In genomic region chr12:52041695-52042123, GRCh38 we compare ENCODE assay signal across 8 cellular contexts. TPM values are rescaled to one million over a fixed set of nuclear protein-coding genes. Genes with fewer than 3 reads are reported as not detected.
A peak's percentile ranks its signal among the peaks of the same experiment; 100 is the strongest.
DNase-seq lines count a peak whose midpoint lies in the region; ATAC-seq, FAIRE-seq and TF ChIP-seq lines count a peak whose summit lies in the region.

No MANE protein-coding gene starts in this region.

- H3K4me3 Mint-ChIP-seq in activated CD4-positive, alpha-beta memory T cell treated with anti-CD3 and anti-CD28 coated beads for 36 hours, result peak overlapping the region; percentile 25

- no peaks in the 10 kb centered on the region for H3K27me3 ChIP-seq in small intestine (ENCODE audit: control insufficient read depth in 2 of 2, insufficient read depth in 2 of 2, low read length in 2 of 2)

- H3K4me3 ChIP-seq in fibroblast of villous mesenchyme (ENCODE audit: low read depth, low read length), result no peak overlapping the region
- H3K4me3 ChIP-seq in small intestine (ENCODE audit: low read depth in 1 of 2, low read length in 2 of 2), result no peak overlapping the region

- no peaks in the 10 kb centered on the region for H3K9me3 Mint-ChIP-seq in activated CD4-positive, alpha-beta memory T cell treated with anti-CD3 and anti-CD28 coated beads for 36 hours

- DNase-seq in NCI-H2107 treated with DMSO at 0.1 percent for 48 hours (lab: John Stamatoyannopoulos, UW; ENCODE audit: unreplicated experiment) (peak; percentile 73), NCI-H2107 (lab: John Stamatoyannopoulos, UW) (no peak), fibroblast of villous mesenchyme (ENCODE audit: low read depth) (peak; percentile 41), small intestine (no peak), retina (no peak)
- DNase-seq in activated CD4-positive, alpha-beta memory T cell treated with anti-CD3 and anti-CD28 coated beads for 36 hours, result peak; percentile 57
- peak; percentile 67 for DNase-seq in stimulated activated naive CD8-positive, alpha-beta T cell treated with anti-CD3 and anti-CD28 coated beads, Interleukin-15, Interleukin-2, amounts not matched to agents 100 U/mL and 50 U/mL, for 24 hours

- no peaks in the 10 kb centered on the region for H3K9me3 ChIP-seq in small intestine (ENCODE audit: control insufficient read depth, low read depth)

- 51 to 60% (median 53%) methylated on average over 6 of the region's 6 CpGs for WGBS in small intestine, 3 donors

- peak overlapping the region in 1 of 2 donors; percentile 13 for H3K27ac ChIP-seq in small intestine (ENCODE audit: low read depth in 1 of 2, low read length in 1 of 2)

- CTCF ChIA-PET in activated CD4-positive, alpha-beta memory T cell treated with anti-CD3 and anti-CD28 coated beads for 36 hours (lab: Charles Lee), result interaction anchor here (0.9 to 15.8 kb wide), 4 partner anchors 15 to 81 kb away, joined by 4 to 261 read pairs (median 5); partner anchors contain the start of gene ATG101

- no peak for TF ChIP-seq CTCF in fibroblast of villous mesenchyme (IDR thresholded peaks at IDR 0.05; ENCODE audit: insufficient read depth, low read depth, low read length)

- no peaks in the 10 kb centered on the region for H3K36me3 ChIP-seq in small intestine (ENCODE audit: control insufficient read depth in 2 of 2, insufficient read depth in 2 of 2, low read length in 2 of 2)

- ATAC-seq in stimulated activated naive CD8-positive, alpha-beta T cell treated with anti-CD3 and anti-CD28 coated beads, Interleukin-15, Interleukin-2, amounts not matched to agents 100 U/mL and 50 U/mL, for 24 hours, result peak; percentile 47
- ATAC-seq in HG02870 (IDR thresholded peaks at IDR 0.05; ENCODE audit: unreplicated experiment), result no peak

- FAIRE-seq in small intestine (lab: Jason Lieb, UNC), result no peak

- H3K27me3 Mint-ChIP-seq in activated CD4-positive, alpha-beta memory T cell treated with anti-CD3 and anti-CD28 coated beads for 36 hours, result no peaks in the 10 kb centered on the region

- H3K4me1 Mint-ChIP-seq in activated CD4-positive, alpha-beta memory T cell treated with anti-CD3 and anti-CD28 coated beads for 36 hours (ENCODE audit: low read depth), result peaks cover 34% of the 10 kb centered on the region

- H3K36me3 Mint-ChIP-seq in activated CD4-positive, alpha-beta memory T cell treated with anti-CD3 and anti-CD28 coated beads for 36 hours, result peaks cover 1% of the 10 kb centered on the region

- POLR2A ChIA-PET in activated CD4-positive, alpha-beta memory T cell treated with anti-CD3 and anti-CD28 coated beads for 36 hours (lab: Charles Lee), result interaction anchor here (1.7 kb wide), 1 partner anchor 9 kb away, joined by 4 read pairs; the partner anchor contains the start of gene NR4A1

- peaks cover 2 to 12% of the 10 kb centered on the region in 2 donors for H3K4me1 ChIP-seq in small intestine (ENCODE audit: control insufficient read depth in 2 of 2, insufficient read depth in 1 of 2, low read depth in 1 of 2, low read length in 1 of 2)

- H3K27ac Mint-ChIP-seq in activated CD4-positive, alpha-beta memory T cell treated with anti-CD3 and anti-CD28 coated beads for 36 hours, result no peak overlapping the region

- intact Hi-C loops in activated CD4-positive, alpha-beta memory T cell treated with anti-CD3 and anti-CD28 coated beads for 36 hours (cut with micrococcal nuclease), result no loop called here

RNA-seq across cellular contexts. Expression of gene NR4A1, which starts 9.5 kb away (rescaled TPM):
- 10 to 100 TPM; 64.2 to 68.2 TPM for total RNA-seq in activated CD4-positive, alpha-beta memory T cell treated with anti-CD3 and anti-CD28 coated beads for 36 hours
- total RNA-seq in fibroblast of villous mesenchyme, result 2.2 and 2.9 TPM in 2 replicates
- 100 to 1,000 TPM in 1 of 3 donors, 10 to 100 TPM in 1, 1 to 10 TPM in 1; 6.7 to 100 (median 15.1) TPM for polyA plus RNA-seq in small intestine

RNA-seq across cellular contexts. Expression of gene ATG101, which starts 28.1 kb away (rescaled TPM):
- 10 to 100 TPM; 35.7 to 38.0 TPM for total RNA-seq in activated CD4-positive, alpha-beta memory T cell treated with anti-CD3 and anti-CD28 coated beads for 36 hours
- 70.0 and 71.8 TPM in 2 replicates for total RNA-seq in fibroblast of villous mesenchyme
- polyA plus RNA-seq in small intestine, result 10 to 100 TPM; 49.2 to 65.1 (median 61.7) TPM

RNA-seq across cellular contexts. Expression of gene TAMALIN, which starts 35.0 kb away (rescaled TPM):
- 10 to 100 TPM; 15.1 to 18.7 TPM for total RNA-seq in activated CD4-positive, alpha-beta memory T cell treated with anti-CD3 and anti-CD28 coated beads for 36 hours
- 2.2 and 7.7 TPM in 2 replicates for total RNA-seq in fibroblast of villous mesenchyme
- polyA plus RNA-seq in small intestine, result 10 to 100 TPM in 2 of 3 donors, 1 to 10 TPM in 1; 3.8 to 32.5 (median 13.2) TPM

RNA-seq across cellular contexts. Expression of gene SMIM41, which starts 37.8 kb away (rescaled TPM):
- total RNA-seq in activated CD4-positive, alpha-beta memory T cell treated with anti-CD3 and anti-CD28 coated beads for 36 hours, result not detected
- 0.32 and 0.43 TPM in 2 replicates for total RNA-seq in fibroblast of villous mesenchyme
- 1 to 10 TPM in 1 of 3 donors, under 1 TPM in 1, not detected in 1; 0.46 to 1.6 TPM for polyA plus RNA-seq in small intestine

Comparison
In these comparisons a context has a peak if more than half of its experiments do, and no peak if none do; other contexts are left out.
1. DNase-seq: peak in NCI-H2107 treated with DMSO at 0.1 percent for 48 hours (single experiment), activated CD4-positive, alpha-beta memory T cell treated with anti-CD3 and anti-CD28 coated beads for 36 hours (single experiment), fibroblast of villous mesenchyme (single experiment) and stimulated activated naive CD8-positive, alpha-beta T cell treated with anti-CD3 and anti-CD28 coated beads, Interleukin-15, Interleukin-2, amounts not matched to agents 100 U/mL and 50 U/mL, for 24 hours (single experiment); none in NCI-H2107 (single experiment), small intestine (single experiment) and retina (single experiment).
2. RNA of gene NR4A1, which starts 9.5 kb away (total RNA-seq): 64.2 to 68.2 TPM in activated CD4-positive, alpha-beta memory T cell treated with anti-CD3 and anti-CD28 coated beads for 36 hours; 2.2 to 2.9 TPM in fibroblast of villous mesenchyme; every median in the first group is over 10 times any median in the second.